ENCODE assay signal across 3 cellular contexts in genomic region chr6:148509152-148509571, GRCh38.
TF ChIP-seq lines count a peak whose summit lies in the region.

No MANE protein-coding gene starts in this region.

TF ChIP-seq in liver, 16 proteins besides CTCF, POLR2A, EP300 and RAD21:
- TF ChIP-seq REST (IDR thresholded peaks at IDR 0.05) (no peak), ZBTB33 (IDR thresholded peaks at IDR 0.05) (no peak), MAX (IDR thresholded peaks at IDR 0.05) (no peak), FOXA2 (IDR thresholded peaks at IDR 0.05) (no peak), FOXA1 (IDR thresholded peaks at IDR 0.05) (no peak), SP1 (IDR thresholded peaks at IDR 0.05) (no peak), TAF1 (conservative IDR thresholded peaks at IDR 0.05) (no peak)

TF ChIP-seq in HepG2, 621 proteins besides CTCF, POLR2A, EP300 and RAD21 (continued from another document):
- TF ChIP-seq CHD4 (IDR thresholded peaks at IDR 0.05; ENCODE audit: borderline replicate concordance, low read length), result no peak
- TF ChIP-seq ZNF253 (CRISPR knock-in tag; IDR thresholded peaks at IDR 0.05; ENCODE audit: borderline replicate concordance), result no peak
- no peak for TF ChIP-seq CSRNP2 (CRISPR knock-in tag; conservative IDR thresholded peaks at IDR 0.05; ENCODE audit: low read depth)
- TF ChIP-seq NFKB2 (CRISPR knock-in tag; IDR thresholded peaks at IDR 0.05; ENCODE audit: borderline replicate concordance), result no peak
- TF ChIP-seq NR2F1 (CRISPR knock-in tag; IDR thresholded peaks at IDR 0.05), result no peak
- no peak for TF ChIP-seq KDM4B (CRISPR knock-in tag; IDR thresholded peaks at IDR 0.05)
- TF ChIP-seq KAT8 (CRISPR knock-in tag; IDR thresholded peaks at IDR 0.05), result no peak

TF ChIP-seq in neural cell, 6 proteins besides CTCF, POLR2A, EP300 and RAD21 (continued from another document):
- TF ChIP-seq REST (IDR thresholded peaks at IDR 0.05; ENCODE audit: borderline replicate concordance) (no peak), TAF1 (IDR thresholded peaks at IDR 0.05; ENCODE audit: low read depth) (no peak)
